15 cellular contexts compared by ENCODE assay signal in the genomic region with DNA sequence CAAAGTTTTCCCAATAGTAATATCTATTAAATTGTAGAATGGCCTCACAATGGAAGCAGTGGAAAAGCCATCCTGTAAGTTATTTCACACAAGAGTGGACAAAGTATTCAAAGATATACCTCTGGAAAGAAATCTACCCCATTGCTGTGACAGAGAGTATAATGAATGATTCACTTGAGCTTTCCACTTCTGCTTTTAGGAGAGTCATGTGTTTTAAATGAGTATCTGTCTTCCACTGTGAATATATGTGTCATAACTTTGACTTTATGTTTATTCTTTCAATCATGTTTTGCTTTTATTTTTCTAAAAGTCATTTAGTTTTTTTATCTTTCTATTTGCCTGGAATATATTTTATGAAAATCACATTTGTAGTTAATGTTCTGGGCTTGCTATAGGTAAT.
DNase-seq lines count a peak whose midpoint lies in the region; ATAC-seq, FAIRE-seq and TF ChIP-seq lines count a peak whose summit lies in the region.
"Had no signal": no experiment of that assay in that cellular context is flagged by ENCODE, and none has a peak within 500 bp of the region (broad histone marks: within the 10 kb centered on the region; RNA-seq: fewer than 3 reads in every experiment).

No MANE protein-coding gene starts in this region.

- in situ Hi-C loops in GM12878 (cut with MboI) = no loop called here

- no peak overlapping the region for H2AFZ ChIP-seq in GM12878 (ENCODE audit: control insufficient read depth, low read depth, low read length)

- H3K4me3 ChIP-seq in GM12878 = no peak overlapping the region
- no peak overlapping the region for H3K4me3 ChIP-seq in WERI-Rb-1 (ENCODE audit: low read depth, low read length)
- H3K4me3 ChIP-seq: MG63, SJSA1 had no signal

- H3K27ac ChIP-seq in GM12878 (ENCODE audit: control insufficient read depth, insufficient read depth) (no peak overlapping the region), WERI-Rb-1 (no peak overlapping the region)
- H3K27ac ChIP-seq: SJSA1 had no signal

- H3K4me3 Mint-ChIP-seq in activated T-cell treated with anti-CD3 and anti-CD28 coated beads, Interleukin-2, amount 50 U/mL, for 4 hours = no peak overlapping the region
- no peak overlapping the region for H3K4me3 Mint-ChIP-seq in activated T-helper 2 cell treated with anti-CD3 and anti-CD28 coated beads, Interferon-gamma antibody, Interleukin-2, Interleukin-4, amounts not matched to agents 10 μg/mL and 5 μg/mL and 100 μg/mL, durations not matched to agents 14 hours and 24 hours and 36 hours (ENCODE audit: low read depth)

- H3K27me3 Mint-ChIP-seq in activated T-cell treated with anti-CD3 and anti-CD28 coated beads, Interleukin-2, amount 50 U/mL, for 4 hours (ENCODE audit: low read depth) = no peaks in the 10 kb centered on the region
- no peaks in the 10 kb centered on the region for H3K27me3 Mint-ChIP-seq in activated T-helper 2 cell treated with anti-CD3 and anti-CD28 coated beads, Interferon-gamma antibody, Interleukin-2, Interleukin-4, amounts not matched to agents 10 μg/mL and 5 μg/mL and 100 μg/mL, durations not matched to agents 14 hours and 24 hours and 36 hours (ENCODE audit: low read depth)

- no TSS peak for BruUV-seq in GM12878 (replicated peaks; lab: Mats Ljungman, UMichigan)

- H4K20me1 ChIP-seq in GM12878 (ENCODE audit: control insufficient read depth, insufficient read depth) = no peaks in the 10 kb centered on the region

- no peaks in the 10 kb centered on the region for H3K36me3 Mint-ChIP-seq in activated T-cell treated with anti-CD3 and anti-CD28 coated beads, Interleukin-2, amount 50 U/mL, for 4 hours (ENCODE audit: insufficient read depth)
- H3K36me3 Mint-ChIP-seq in activated T-helper 2 cell treated with anti-CD3 and anti-CD28 coated beads, Interferon-gamma antibody, Interleukin-2, Interleukin-4, amounts not matched to agents 10 μg/mL and 5 μg/mL and 100 μg/mL, durations not matched to agents 14 hours and 24 hours and 36 hours (ENCODE audit: low read depth) = no peaks in the 10 kb centered on the region

- H3K36me3 ChIP-seq in GM12878 (ENCODE audit: control insufficient read depth in 2 of 2, insufficient read depth in 2 of 2, low read length in 1 of 2) (no peaks in the 10 kb centered on the region), WERI-Rb-1 (no peaks in the 10 kb centered on the region)
- H3K36me3 ChIP-seq: MG63, SJSA1 had no signal

- intact Hi-C loops in GM12878 (cut with micrococcal nuclease; ENCODE audit: unreplicated experiment) = no loop called here
- intact Hi-C loops in activated T-helper 2 cell treated with anti-CD3 and anti-CD28 coated beads, Interferon-gamma antibody, Interleukin-2, Interleukin-4, amounts not matched to agents 10 μg/mL and 5 μg/mL and 100 μg/mL, durations not matched to agents 14 hours and 24 hours and 36 hours (cut with micrococcal nuclease) = no loop called here

- no peaks in the 10 kb centered on the region for H3K79me2 ChIP-seq in GM12878 (ENCODE audit: control insufficient read depth, insufficient read depth, low read length)

- DNase-seq in GM12878 (ENCODE audit: low read depth, low spot score) (no peak), WERI-Rb-1 (no peak)
- DNase-seq in activated CD4-positive, alpha-beta T cell treated with anti-CD3 and anti-CD28 coated beads for 4 hours = no peak
- no peak for DNase-seq in activated T-cell treated with anti-CD3 and anti-CD28 coated beads, Interleukin-2, amount 50 U/mL, for 4 hours
- no peak for DNase-seq in activated T-helper 2 cell treated with anti-CD3 and anti-CD28 coated beads, Interferon-gamma antibody, Interleukin-2, Interleukin-4, amounts not matched to agents 10 μg/mL and 5 μg/mL and 100 μg/mL, durations not matched to agents 14 hours and 24 hours and 36 hours (ENCODE audit: low spot score)
- DNase-seq: activated CD4-positive, alpha-beta T cell treated with anti-CD3 and anti-CD28 coated beads for 48 hours; activated gamma-delta T cell treated with Interleukin-2 at 50 U/mL for 16 hours; caudate nucleus; MG63; NCI-H526 treated with DMSO at 0.1 percent for 48 hours had no signal

- no peak overlapping the region for H3K9ac ChIP-seq in GM12878 (ENCODE audit: control insufficient read depth, insufficient read depth, low read length)

- TF ChIP-seq CTCF in GM12878 (IDR thresholded peaks at IDR 0.05 in 2 of 3, conservative IDR thresholded peaks at IDR 0.05 in 1 of 3; ENCODE audit: control insufficient read depth in 2 of 3, extremely low read depth in 1 of 3, insufficient read depth in 1 of 3, low read depth in 3 of 3, low read length in 3 of 3) = no peak
- no peak for TF ChIP-seq CTCF in WERI-Rb-1 (IDR thresholded peaks at IDR 0.05; ENCODE audit: low read depth, low read length)

- H3K4me1 Mint-ChIP-seq in activated T-cell treated with anti-CD3 and anti-CD28 coated beads, Interleukin-2, amount 50 U/mL, for 4 hours (ENCODE audit: low read depth) = no peaks in the 10 kb centered on the region
- no peaks in the 10 kb centered on the region for H3K4me1 Mint-ChIP-seq in activated T-helper 2 cell treated with anti-CD3 and anti-CD28 coated beads, Interferon-gamma antibody, Interleukin-2, Interleukin-4, amounts not matched to agents 10 μg/mL and 5 μg/mL and 100 μg/mL, durations not matched to agents 14 hours and 24 hours and 36 hours (ENCODE audit: low read depth)

- CTCF ChIA-PET in GM12878 (lab: Yijun Ruan, JAX) = no interaction called here

- TF ChIP-seq POLR2A in GM12878 (IDR thresholded peaks at IDR 0.05; ENCODE audit: low read depth, low read length) = no peak

- H3K9me3 ChIP-seq in GM12878 (replicated peaks; ENCODE audit: control insufficient read depth, insufficient read depth, low read length) (no peaks in the 10 kb centered on the region), WERI-Rb-1 (ENCODE audit: severe bottlenecking) (no peaks in the 10 kb centered on the region)
- H3K9me3 ChIP-seq: MG63, SJSA1 had no signal

- H3K27me3 ChIP-seq in GM12878 (replicated peaks in 1 of 2; ENCODE audit: control insufficient read depth in 2 of 2, insufficient read depth in 2 of 2, low read length in 1 of 2) (no peaks in the 10 kb centered on the region; a peak in 1 of 4 replicates), WERI-Rb-1 (ENCODE audit: insufficient read depth, low read depth, severe bottlenecking) (no peaks in the 10 kb centered on the region)
- H3K27me3 ChIP-seq: MG63, SJSA1 had no signal

- peak; percentile 92 for ATAC-seq in GM19025 (IDR thresholded peaks at IDR 0.05; ENCODE audit: low read depth, unreplicated experiment)
- ATAC-seq in GM21786 (IDR thresholded peaks at IDR 0.05; ENCODE audit: unreplicated experiment) = peak; percentile 96
- ATAC-seq in HG03159 (IDR thresholded peaks at IDR 0.05; ENCODE audit: unreplicated experiment) = peak; percentile 99
- ATAC-seq in GM12878 = peak; percentile 88
- ATAC-seq in activated T-cell treated with anti-CD3 and anti-CD28 coated beads, Interleukin-2, amount 50 U/mL, for 4 hours = no peak
- ATAC-seq: sciatic nerve had no signal

- no peak for TF ChIP-seq EP300 in GM12878 (IDR thresholded peaks at IDR 0.05; ENCODE audit: borderline replicate concordance in 1 of 2, control insufficient read depth in 1 of 2, low read depth in 2 of 2, low read length in 2 of 2)

- no peak overlapping the region for H3K4me2 ChIP-seq in GM12878 (ENCODE audit: control insufficient read depth, insufficient read depth)

- TF ChIP-seq RAD21 in GM12878 (IDR thresholded peaks at IDR 0.05; ENCODE audit: insufficient read depth, low read depth, low read length) = no peak

- RAD21 ChIA-PET in GM12878 (lab: Charles Lee; ENCODE audit: unreplicated experiment) = interaction anchor here (1.0 to 1.1 kb wide), 2 partner anchors 12 to 45 kb away, joined by 4 to 6 read pairs; no protein-coding TSS in a partner anchor

- no peaks in the 10 kb centered on the region for H3K9me3 Mint-ChIP-seq in activated T-cell treated with anti-CD3 and anti-CD28 coated beads, Interleukin-2, amount 50 U/mL, for 4 hours
- H3K9me3 Mint-ChIP-seq in activated T-helper 2 cell treated with anti-CD3 and anti-CD28 coated beads, Interferon-gamma antibody, Interleukin-2, Interleukin-4, amounts not matched to agents 10 μg/mL and 5 μg/mL and 100 μg/mL, durations not matched to agents 14 hours and 24 hours and 36 hours = no peaks in the 10 kb centered on the region

- no peak for FAIRE-seq in GM12878 (lab: Jason Lieb, UNC)

- no peaks in the 10 kb centered on the region; the same call in 1 of the 2 replicates for H3K4me1 ChIP-seq in GM12878 (ENCODE audit: control insufficient read depth, insufficient read depth, low read length)
- H3K4me1 ChIP-seq: SJSA1 had no signal

- SMC1A ChIA-PET in GM12878 (lab: Charles Lee; ENCODE audit: uncharacterized antibody, unreplicated experiment) = interaction anchor here (1.1 to 1.2 kb wide), 2 partner anchors 9 to 31 kb away, joined by 3 read pairs; no protein-coding TSS in a partner anchor

- POLR2A ChIA-PET in GM12878 (lab: Charles Lee) = no interaction called here

- H3K27ac Mint-ChIP-seq in activated T-helper 2 cell treated with anti-CD3 and anti-CD28 coated beads, Interferon-gamma antibody, Interleukin-2, Interleukin-4, amounts not matched to agents 10 μg/mL and 5 μg/mL and 100 μg/mL, durations not matched to agents 14 hours and 24 hours and 36 hours = no peak overlapping the region

TF ChIP-seq in GM12878, 131 proteins besides CTCF, POLR2A, EP300 and RAD21 (continues in another document):
- TF ChIP-seq TBL1XR1 (IDR thresholded peaks at IDR 0.05; ENCODE audit: low read depth, low read length) (no peak), MTA3 (IDR thresholded peaks at IDR 0.05; ENCODE audit: borderline replicate concordance, low read length) (no peak), NBN (IDR thresholded peaks at IDR 0.05) (no peak), MTA2 (IDR thresholded peaks at IDR 0.05; ENCODE audit: low read depth) (peak; percentile 78), SPI1 (IDR thresholded peaks at IDR 0.05; ENCODE audit: borderline replicate concordance, insufficient read depth, low read depth, low read length) (peak; percentile 90), GATAD2B (conservative IDR thresholded peaks at IDR 0.05; ENCODE audit: low read depth) (no peak)
- TF ChIP-seq, protein P1, sequence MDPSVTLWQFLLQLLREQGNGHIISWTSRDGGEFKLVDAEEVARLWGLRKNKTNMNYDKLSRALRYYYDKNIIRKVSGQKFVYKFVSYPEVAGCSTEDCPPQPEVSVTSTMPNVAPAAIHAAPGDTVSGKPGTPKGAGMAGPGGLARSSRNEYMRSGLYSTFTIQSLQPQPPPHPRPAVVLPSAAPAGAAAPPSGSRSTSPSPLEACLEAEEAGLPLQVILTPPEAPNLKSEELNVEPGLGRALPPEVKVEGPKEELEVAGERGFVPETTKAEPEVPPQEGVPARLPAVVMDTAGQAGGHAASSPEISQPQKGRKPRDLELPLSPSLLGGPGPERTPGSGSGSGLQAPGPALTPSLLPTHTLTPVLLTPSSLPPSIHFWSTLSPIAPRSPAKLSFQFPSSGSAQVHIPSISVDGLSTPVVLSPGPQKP (IDR thresholded peaks at IDR 0.05; ENCODE audit: low read depth, low read length) = no peak

Comparison
In these comparisons a context has a peak if more than half of its experiments do, and no peak if none do; other contexts are left out.
1. ATAC-seq: peak in GM19025 (single experiment), GM21786 (single experiment), HG03159 (single experiment) and GM12878 (single experiment); none in activated T-cell treated with anti-CD3 and anti-CD28 coated beads, Interleukin-2, amount 50 U/mL, for 4 hours (0 of 2).